In genomic region chr15:67196222-67196621, GRCh38 we compare ENCODE assay signal across 14 cellular contexts. TPM values are rescaled to one million over a fixed set of nuclear protein-coding genes. Genes with fewer than 3 reads are reported as not detected.
DNase-seq lines count a peak whose midpoint lies in the region; ATAC-seq and TF ChIP-seq lines count a peak whose summit lies in the region.
"Had no signal": no experiment of that assay in that cellular context is flagged by ENCODE, and none has a peak within 500 bp of the region (broad histone marks: within the 10 kb centered on the region; RNA-seq: fewer than 3 reads in every experiment).

No MANE protein-coding gene starts in this region.

- H3K27me3 ChIP-seq in AG04450 (ENCODE audit: control insufficient read depth, insufficient read depth, low read length) (no peaks in the 10 kb centered on the region), ascending aorta (no peaks in the 10 kb centered on the region)
- no peaks in the 10 kb centered on the region for H3K27me3 ChIP-seq in CD8-positive, alpha-beta T cell (ENCODE audit: insufficient read depth, low read length)
- H3K27me3 ChIP-seq: gastroesophageal sphincter had no signal

- H3K27me3 Mint-ChIP-seq in CD8-positive, alpha-beta T cell (ENCODE audit: low read depth) = no peaks in the 10 kb centered on the region
- no peaks in the 10 kb centered on the region for H3K27me3 Mint-ChIP-seq in naive B cell

- POLR2A ChIA-PET in AG04450 (lab: Yijun Ruan, JAX) = interaction anchor here (0.7 to 1.3 kb wide), 4 partner anchors 28 to 130 kb away, joined by 3 to 11 read pairs (median 4); partner anchors contain the start of gene SMAD3
- POLR2A ChIA-PET in CD8-positive, alpha-beta T cell (lab: Charles Lee) = interaction anchor here (0.5 to 0.6 kb wide), 2 partner anchors 61 to 322 kb away, joined by 3 to 9 read pairs; no protein-coding TSS in a partner anchor

- no peak for ATAC-seq in CD8-positive, alpha-beta T cell
- no peak for ATAC-seq in naive B cell (ENCODE audit: low read depth in 2 of 2)
- no peak for ATAC-seq in GM18861 (IDR thresholded peaks at IDR 0.05; ENCODE audit: unreplicated experiment)

- H3K4me3 ChIP-seq in AG04450 (ENCODE audit: low read depth, low read length) (no peak overlapping the region), ascending aorta (no peak overlapping the region)
- no peak overlapping the region for H3K4me3 ChIP-seq in CD8-positive, alpha-beta T cell (ENCODE audit: low read depth, low read length)
- H3K4me3 ChIP-seq: gastroesophageal sphincter had no signal

- no peaks in the 10 kb centered on the region for H3K36me3 ChIP-seq in CD8-positive, alpha-beta T cell (ENCODE audit: insufficient read depth, low read length)
- H3K36me3 ChIP-seq in ascending aorta = peaks cover 3 to 22% of the 10 kb centered on the region in 2 donors

- no peak for DNase-seq in AG04450 (ENCODE audit: low read depth, low spot score)
- no peak for DNase-seq in CD8-positive, alpha-beta T cell
- DNase-seq in ascending aorta (ENCODE audit: low spot score in 2 of 2) = no peak
- DNase-seq in naive B cell = no peak
- DNase-seq in GM19240 (ENCODE audit: insufficient read length, low spot score) = no peak
- no peak for DNase-seq in foreskin melanocyte
- DNase-seq in stimulated activated naive CD4-positive, alpha-beta T cell treated with Interleukin-2 at 50 U/mL for 16 hours (lab: John Stamatoyannopoulos, UW) = no peak
- DNase-seq: effector CD8-positive, alpha-beta T cell; midbrain; NCI-H1105; NCI-H2227 treated with DMSO at 0.1 percent for 48 hours had no signal

- peaks cover 63% of the 10 kb centered on the region for H3K36me3 Mint-ChIP-seq in CD8-positive, alpha-beta T cell
- H3K36me3 Mint-ChIP-seq in naive B cell = peaks cover 4 to 12% of the 10 kb centered on the region in 2 donors

- H3K4me1 Mint-ChIP-seq in CD8-positive, alpha-beta T cell (ENCODE audit: low read depth) = peaks cover 2% of the 10 kb centered on the region
- H3K4me1 Mint-ChIP-seq in naive B cell = peaks cover 16 to 22% (median 19%) of the 10 kb centered on the region in 3 donors

- no peak overlapping the region for H3K4me3 Mint-ChIP-seq in CD8-positive, alpha-beta T cell
- H3K4me3 Mint-ChIP-seq in naive B cell = peak overlapping the region in 1 of 8 donors; percentile 11
- H3K4me3 Mint-ChIP-seq: CD14-positive monocyte had no signal

- TF ChIP-seq CTCF in AG04450 (IDR thresholded peaks at IDR 0.05; ENCODE audit: low read depth, low read length) (no peak), ascending aorta (IDR thresholded peaks at IDR 0.05) (no peak)
- no peak for TF ChIP-seq CTCF in CD8-positive, alpha-beta T cell (IDR thresholded peaks at IDR 0.05)

- H3K9me3 ChIP-seq in AG04450 (ENCODE audit: control insufficient read depth, insufficient read depth, low read length) = no peaks in the 10 kb centered on the region
- no peaks in the 10 kb centered on the region for H3K9me3 ChIP-seq in CD8-positive, alpha-beta T cell (ENCODE audit: low read length)
- no peaks in the 10 kb centered on the region for H3K9me3 ChIP-seq in ascending aorta
- H3K9me3 ChIP-seq: gastroesophageal sphincter had no signal

- no peaks in the 10 kb centered on the region for H3K9me3 Mint-ChIP-seq in CD8-positive, alpha-beta T cell
- peaks cover 0 to 2% (median 0%) of the 10 kb centered on the region in 7 donors for H3K9me3 Mint-ChIP-seq in naive B cell
- H3K9me3 Mint-ChIP-seq: CD14-positive monocyte had no signal

- intact Hi-C loops in CD8-positive, alpha-beta T cell (cut with DNase I, micrococcal nuclease) = no loop called here
- intact Hi-C loops in ascending aorta (cut with DNase I) = loop anchor here (10.0 kb wide), 1 partner anchor 491 kb away; the partner anchor contains the start of gene SMAD6

- CTCF ChIA-PET in AG04450 (lab: Charles Lee) = interaction anchor here (0.7 kb wide), 1 partner anchor 106 kb away, joined by 4 read pairs; no protein-coding TSS in a partner anchor
- CTCF ChIA-PET in CD8-positive, alpha-beta T cell (lab: Charles Lee) = no interaction called here

- H3K27ac ChIP-seq in AG04450 (ENCODE audit: low read depth, low read length) (peak overlapping the region; percentile 86), ascending aorta (peak overlapping the region; percentile 27 to 64)
- no peak overlapping the region for H3K27ac ChIP-seq in CD8-positive, alpha-beta T cell (ENCODE audit: low read depth, low read length)

- H3K4me1 ChIP-seq in CD8-positive, alpha-beta T cell (ENCODE audit: insufficient read depth, low read length) = no peaks in the 10 kb centered on the region
- peaks cover 3 to 46% of the 10 kb centered on the region in 2 donors for H3K4me1 ChIP-seq in ascending aorta

- H3K27ac Mint-ChIP-seq in CD8-positive, alpha-beta T cell = peak overlapping the region; percentile 34
- H3K27ac Mint-ChIP-seq in naive B cell = peak overlapping the region in 5 of 6 donors; percentile 6 to 93 (median 83)

RNA-seq across cellular contexts. Expression of gene AAGAB, which starts 58.2 kb away (rescaled TPM):
- polyA plus RNA-seq in AG04450 (2011; rRNA removed) (49.1 and 58.0 TPM in 2 replicates), naive B cell (ENCODE audit: low read depth in 6 of 6) (10 to 100 TPM; 30.7 to 41.8 (median 35.1) TPM)
- polyA minus RNA-seq in AG04450 (2011; rRNA and poly(A)+ RNA removed) = 53.7 and 62.4 TPM in 2 replicates
- 10 to 100 TPM; 17.0 to 18.0 TPM for total RNA-seq in CD8-positive, alpha-beta T cell
- 27.8 TPM for total RNA-seq in ascending aorta

RNA-seq across cellular contexts. Expression of gene IQCH, which starts 58.4 kb away (rescaled TPM):
- polyA plus RNA-seq in AG04450 (2011; rRNA removed) (0.95 and 1.1 TPM in 2 replicates), naive B cell (ENCODE audit: low read depth in 6 of 6) (under 1 TPM in 2 of 6 donors, not detected in 4; 0.23 to 0.30 TPM)
- 3.4 and 3.5 TPM in 2 replicates for polyA minus RNA-seq in AG04450 (2011; rRNA and poly(A)+ RNA removed)
- total RNA-seq in CD8-positive, alpha-beta T cell = under 1 TPM; 0.39 to 0.60 TPM
- total RNA-seq in ascending aorta = not detected
- polyA plus RNA-seq: CD14-positive monocyte had no signal
